ENCODE assay signal across 20 cellular contexts in the genomic region with DNA sequence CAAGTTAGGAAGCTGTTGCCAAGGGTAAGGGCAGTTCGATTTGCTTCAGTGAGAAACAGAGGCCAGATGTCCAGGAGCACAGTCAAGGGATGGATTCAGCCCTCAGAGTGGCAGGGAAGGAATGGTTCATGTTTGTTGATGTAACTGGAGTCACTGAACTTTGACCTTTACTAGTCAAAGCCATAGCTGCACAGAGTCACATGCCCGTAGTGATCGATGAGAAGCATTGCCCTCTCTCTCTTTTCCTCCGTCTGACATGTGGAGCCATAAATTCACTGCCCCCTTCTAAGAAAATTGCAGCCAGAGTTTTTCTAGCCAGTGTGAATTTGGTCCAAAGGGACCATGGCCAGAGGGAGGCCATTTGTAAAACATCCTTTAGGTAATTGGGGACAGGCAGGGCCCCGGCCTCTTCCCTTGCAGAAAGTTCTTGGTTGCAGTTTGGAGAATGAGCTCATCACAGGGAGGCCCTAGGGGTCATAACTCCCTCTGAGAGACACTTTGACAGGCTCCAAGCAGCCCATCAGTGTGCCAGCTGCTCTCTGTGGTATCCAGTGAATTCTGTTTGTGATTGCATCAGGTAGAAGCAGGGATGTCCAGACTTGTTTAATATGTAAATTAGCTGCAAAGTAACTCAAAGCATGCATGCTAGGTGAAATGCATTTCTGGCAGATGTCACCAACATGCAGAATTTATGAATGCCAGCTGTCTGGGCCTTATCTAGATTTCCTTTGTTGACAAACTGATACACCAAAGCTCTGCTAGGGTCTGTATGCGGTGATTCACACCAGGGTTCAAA.
DNase-seq lines count a peak whose midpoint lies in the region; ATAC-seq, FAIRE-seq and TF ChIP-seq lines count a peak whose summit lies in the region.
"Had no signal": no experiment of that assay in that cellular context is flagged by ENCODE, and none has a peak within 500 bp of the region (broad histone marks: within the 10 kb centered on the region; RNA-seq: fewer than 3 reads in every experiment).

No MANE protein-coding gene starts in this region.

- ATAC-seq in upper lobe of left lung (ENCODE audit: low FRiP score in 2 of 2) (no peak), HG02588 (IDR thresholded peaks at IDR 0.05; ENCODE audit: unreplicated experiment) (no peak)
- no peak for ATAC-seq in activated T-cell treated with anti-CD3 and anti-CD28 coated beads, Interleukin-2, amount 50 U/mL, for 72 hours (replicated peaks in 1 of 2)
- ATAC-seq: CD8-positive, alpha-beta T cell; PC-3 had no signal

- DNase-seq in AG10803 (ENCODE audit: low read depth) (peak; percentile 31), NCI-H1694 (lab: John Stamatoyannopoulos, UW) (peak; percentile 53), SJCRH30 (peak; percentile 8 to 11), upper lobe of left lung (no peak), GM12891 (ENCODE audit: insufficient read length, low spot score) (no peak)
- no peak for DNase-seq in activated T-cell treated with anti-CD3 and anti-CD28 coated beads, Interleukin-2, amount 50 U/mL, for 72 hours
- DNase-seq: ACHN; activated CD4-positive, CD25-positive, alpha-beta regulatory T cell; activated gamma-delta T cell; CD8-positive, alpha-beta T cell; colonic mucosa; GF-D8; HFFc6; NCI-H226; PC-3; sigmoid colon; tibial artery had no signal

- H3K36me3 ChIP-seq in SJCRH30 (no peaks in the 10 kb centered on the region), liver (ENCODE audit: control insufficient read depth in 4 of 4, insufficient read depth in 3 of 4, low read depth in 1 of 4, low read length in 3 of 4) (no peaks in the 10 kb centered on the region), upper lobe of left lung (no peaks in the 10 kb centered on the region)
- H3K36me3 ChIP-seq: ascending aorta, colonic mucosa, sigmoid colon had no signal

- no peak overlapping the region for H3K9ac ChIP-seq in liver (ENCODE audit: low read depth in 1 of 2, low read length in 2 of 2)

- H3K27ac ChIP-seq in SJCRH30 (no peak overlapping the region), liver (ENCODE audit: low read depth in 1 of 2, low read length in 2 of 2) (no peak overlapping the region), upper lobe of left lung (no peak overlapping the region)
- H3K27ac ChIP-seq: ascending aorta, colonic mucosa, sigmoid colon, tibial artery had no signal

- H3K27me3 Mint-ChIP-seq in activated T-cell treated with anti-CD3 and anti-CD28 coated beads, Interleukin-2, amount 50 U/mL, for 72 hours (ENCODE audit: low read depth) = no peaks in the 10 kb centered on the region

- no peak for TF ChIP-seq EP300 in upper lobe of left lung (IDR thresholded peaks at IDR 0.05)

- H3K4me3 Mint-ChIP-seq in activated T-cell treated with anti-CD3 and anti-CD28 coated beads, Interleukin-2, amount 50 U/mL, for 72 hours = no peak overlapping the region
- H3K4me3 Mint-ChIP-seq: CD8-positive, alpha-beta T cell; HFFc6 had no signal

- TF ChIP-seq CTCF in AG10803 (conservative IDR thresholded peaks at IDR 0.05; ENCODE audit: low read length) = no peak
- TF ChIP-seq CTCF in liver (IDR thresholded peaks at IDR 0.05; ENCODE audit: low read depth, low read length, missing input control) = no peak
- no peak for TF ChIP-seq CTCF in upper lobe of left lung (IDR thresholded peaks at IDR 0.05)

- H3K4me3 ChIP-seq in AG10803 (ENCODE audit: low read length) (no peak overlapping the region), SJCRH30 (no peak overlapping the region), liver (ENCODE audit: low read depth in 1 of 3, low read length in 3 of 3) (no peak overlapping the region), upper lobe of left lung (no peak overlapping the region)
- H3K4me3 ChIP-seq: ascending aorta, colonic mucosa, sigmoid colon, tibial artery had no signal

- no peaks in the 10 kb centered on the region for H3K4me1 Mint-ChIP-seq in activated T-cell treated with anti-CD3 and anti-CD28 coated beads, Interleukin-2, amount 50 U/mL, for 72 hours (ENCODE audit: low read depth)

- no peak for FAIRE-seq in GM12891 (lab: Jason Lieb, UNC)

- WGBS in liver = 47% methylated on average over 6 of the region's 6 CpGs
- 74 to 76% methylated on average over 5 to 6 of the region's 6 CpGs for WGBS in upper lobe of left lung, 2 donors

- no peaks in the 10 kb centered on the region for H3K27me3 ChIP-seq in SJCRH30
- no peaks in the 10 kb centered on the region for H3K27me3 ChIP-seq in liver (ENCODE audit: control insufficient read depth in 4 of 4, insufficient read depth in 4 of 4, low read length in 3 of 4)
- no peaks in the 10 kb centered on the region for H3K27me3 ChIP-seq in upper lobe of left lung
- H3K27me3 ChIP-seq: ascending aorta, colonic mucosa, sigmoid colon, tibial artery had no signal

- no peaks in the 10 kb centered on the region for H3K36me3 Mint-ChIP-seq in activated T-cell treated with anti-CD3 and anti-CD28 coated beads, Interleukin-2, amount 50 U/mL, for 72 hours (ENCODE audit: insufficient read depth in 2 of 2)
- H3K36me3 Mint-ChIP-seq: CD8-positive, alpha-beta T cell had no signal

- H3K9me3 ChIP-seq in SJCRH30 (replicated peaks) = no peaks in the 10 kb centered on the region
- H3K9me3 ChIP-seq in liver (ENCODE audit: control insufficient read depth in 4 of 4, low read length in 3 of 4) = no peaks in the 10 kb centered on the region
- no peaks in the 10 kb centered on the region for H3K9me3 ChIP-seq in upper lobe of left lung
- H3K9me3 ChIP-seq: ascending aorta, colonic mucosa, sigmoid colon, tibial artery had no signal

- H3K4me1 ChIP-seq in SJCRH30 (no peaks in the 10 kb centered on the region), liver (ENCODE audit: control insufficient read depth in 4 of 4, insufficient read depth in 4 of 4, low read length in 3 of 4) (no peaks in the 10 kb centered on the region), upper lobe of left lung (no peaks in the 10 kb centered on the region)
- H3K4me1 ChIP-seq: ascending aorta, tibial artery had no signal

- no peaks in the 10 kb centered on the region for H3K9me3 Mint-ChIP-seq in activated T-cell treated with anti-CD3 and anti-CD28 coated beads, Interleukin-2, amount 50 U/mL, for 72 hours
- H3K9me3 Mint-ChIP-seq: CD8-positive, alpha-beta T cell had no signal

- TF ChIP-seq POLR2A in upper lobe of left lung (IDR thresholded peaks at IDR 0.05) (no peak), GM12891 (IDR thresholded peaks at IDR 0.05; ENCODE audit: low read depth, low read length) (no peak)

- no peak overlapping the region for H3K27ac Mint-ChIP-seq in activated T-cell treated with anti-CD3 and anti-CD28 coated beads, Interleukin-2, amount 50 U/mL, for 72 hours
- H3K27ac Mint-ChIP-seq: CD8-positive, alpha-beta T cell; HFFc6 had no signal

- no peak for TF ChIP-seq RAD21 in liver (IDR thresholded peaks at IDR 0.05)

TF ChIP-seq in liver, 16 proteins besides CTCF, POLR2A, EP300 and RAD21 (continues in another document):
- TF ChIP-seq, protein P1, sequence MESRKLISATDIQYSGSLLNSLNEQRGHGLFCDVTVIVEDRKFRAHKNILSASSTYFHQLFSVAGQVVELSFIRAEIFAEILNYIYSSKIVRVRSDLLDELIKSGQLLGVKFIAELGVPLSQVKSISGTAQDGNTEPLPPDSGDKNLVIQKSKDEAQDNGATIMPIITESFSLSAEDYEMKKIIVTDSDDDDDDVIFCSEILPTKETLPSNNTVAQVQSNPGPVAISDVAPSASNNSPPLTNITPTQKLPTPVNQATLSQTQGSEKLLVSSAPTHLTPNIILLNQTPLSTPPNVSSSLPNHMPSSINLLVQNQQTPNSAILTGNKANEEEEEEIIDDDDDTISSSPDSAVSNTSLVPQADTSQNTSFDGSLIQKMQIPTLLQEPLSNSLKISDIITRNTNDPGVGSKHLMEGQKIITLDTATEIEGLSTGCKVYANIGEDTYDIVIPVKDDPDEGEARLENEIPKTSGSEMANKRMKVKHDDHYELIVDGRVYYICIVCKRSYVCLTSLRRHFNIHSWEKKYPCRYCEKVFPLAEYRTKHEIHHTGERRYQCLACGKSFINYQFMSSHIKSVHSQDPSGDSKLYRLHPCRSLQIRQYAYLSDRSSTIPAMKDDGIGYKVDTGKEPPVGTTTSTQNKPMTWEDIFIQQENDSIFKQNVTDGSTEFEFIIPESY (IDR thresholded peaks at IDR 0.05) = no peak
- TF ChIP-seq EGR1 (IDR thresholded peaks at IDR 0.05; ENCODE audit: low read depth in 2 of 2) (no peak), YY1 (IDR thresholded peaks at IDR 0.05) (no peak), SP1 (IDR thresholded peaks at IDR 0.05) (no peak), FOXA1 (IDR thresholded peaks at IDR 0.05) (no peak), JUND (IDR thresholded peaks at IDR 0.05) (no peak), TAF1 (conservative IDR thresholded peaks at IDR 0.05) (no peak), HNF4G (IDR thresholded peaks at IDR 0.05) (no peak)
- TF ChIP-seq, protein P2, sequence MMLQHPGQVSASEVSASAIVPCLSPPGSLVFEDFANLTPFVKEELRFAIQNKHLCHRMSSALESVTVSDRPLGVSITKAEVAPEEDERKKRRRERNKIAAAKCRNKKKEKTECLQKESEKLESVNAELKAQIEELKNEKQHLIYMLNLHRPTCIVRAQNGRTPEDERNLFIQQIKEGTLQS (IDR thresholded peaks at IDR 0.05) = no peak

TF ChIP-seq in GM12891, 5 proteins besides CTCF, POLR2A, EP300 and RAD21:
- no peak for TF ChIP-seq POLR2AphosphoS5 (IDR thresholded peaks at IDR 0.05; ENCODE audit: low read depth, low read length)
- TF ChIP-seq POU2F2 (IDR thresholded peaks at IDR 0.05; ENCODE audit: low read depth, low read length) = no peak
- TF ChIP-seq SPI1 (IDR thresholded peaks at IDR 0.05; ENCODE audit: low read depth, low read length) = no peak

Comparison
In these comparisons a context has a peak if more than half of its experiments do, and no peak if none do; other contexts are left out.
1. DNase-seq: peak in AG10803 (single experiment), NCI-H1694 (single experiment) and SJCRH30 (2 of 2); none in upper lobe of left lung (0 of 2), GM12891 (single experiment) and activated T-cell treated with anti-CD3 and anti-CD28 coated beads, Interleukin-2, amount 50 U/mL, for 72 hours (0 of 2).